Comparison of ENCODE assay signal across 31 cellular contexts in the genomic region with DNA sequence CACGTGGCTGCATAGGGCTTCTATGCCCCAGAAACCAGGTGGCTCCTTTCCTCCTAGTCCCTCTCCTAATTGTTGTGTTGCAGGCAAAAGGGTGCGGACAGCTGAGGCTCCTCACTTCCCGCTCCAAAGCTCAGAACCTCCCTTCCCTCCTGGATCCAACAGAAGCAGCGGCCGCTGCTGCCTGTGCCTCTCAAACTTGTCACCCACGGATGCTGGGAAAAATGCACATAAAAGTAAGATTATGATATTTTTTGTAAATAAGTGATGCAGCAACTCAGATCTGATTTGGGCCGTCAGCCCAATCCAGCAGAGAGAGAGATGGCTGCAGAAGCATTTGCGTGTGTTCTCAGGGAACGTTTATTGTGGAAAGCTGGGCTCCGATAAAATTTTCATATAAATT.
"Had no signal": no experiment of that assay in that cellular context is flagged by ENCODE, and none has a peak within 500 bp of the region (broad histone marks: within the 10 kb centered on the region; RNA-seq: fewer than 3 reads in every experiment).

No MANE protein-coding gene starts in this region.

- H3K27me3 ChIP-seq: adrenal gland, body of pancreas had no signal

- H3K4me3 ChIP-seq: adrenal gland, body of pancreas had no signal

- H3K4me3 Mint-ChIP-seq: activated CD8-positive, alpha-beta T cell treated with anti-CD3 and anti-CD28 coated beads for 36 hours; activated naive CD4-positive, alpha-beta T cell treated with anti-CD3 and anti-CD28 coated beads, Interleukin-2, amount 50 U/mL, for 24 hours; activated T-cell treated with anti-CD3 and anti-CD28 coated beads, Interleukin-2, amount 50 U/mL, for 24 hours had no signal

- H3K27ac Mint-ChIP-seq: activated CD8-positive, alpha-beta T cell treated with anti-CD3 and anti-CD28 coated beads for 36 hours; activated naive CD4-positive, alpha-beta T cell treated with anti-CD3 and anti-CD28 coated beads, Interleukin-2, amount 50 U/mL, for 24 hours; activated T-cell treated with anti-CD3 and anti-CD28 coated beads, Interleukin-2, amount 50 U/mL, for 24 hours; activated T-helper 2 cell treated with anti-CD3 and anti-CD28 coated beads, Interferon-gamma antibody, Interleukin-2, Interleukin-4, amounts not matched to agents 10 μg/mL and 5 μg/mL and 100 μg/mL, durations not matched to agents 14 hours and 24 hours and 36 hours had no signal

- H3K9me3 Mint-ChIP-seq: activated naive CD4-positive, alpha-beta T cell treated with anti-CD3 and anti-CD28 coated beads, Interleukin-2, amount 50 U/mL, for 24 hours; activated T-helper 2 cell treated with anti-CD3 and anti-CD28 coated beads, Interferon-gamma antibody, Interleukin-2, Interleukin-4, amounts not matched to agents 10 μg/mL and 5 μg/mL and 100 μg/mL, durations not matched to agents 14 hours and 24 hours and 36 hours had no signal

- H3K36me3 ChIP-seq: adrenal gland, WERI-Rb-1 had no signal

- H3K4me1 Mint-ChIP-seq: activated naive CD4-positive, alpha-beta T cell treated with anti-CD3 and anti-CD28 coated beads, Interleukin-2, amount 50 U/mL, for 24 hours had no signal

- H3K36me3 Mint-ChIP-seq: activated naive CD4-positive, alpha-beta T cell treated with anti-CD3 and anti-CD28 coated beads, Interleukin-2, amount 50 U/mL, for 24 hours had no signal

- H3K4me1 ChIP-seq: adrenal gland, body of pancreas had no signal

- H3K27ac ChIP-seq: adrenal gland, body of pancreas, WERI-Rb-1 had no signal

- DNase-seq: activated CD4-positive, alpha-beta T cell treated with anti-CD3 and anti-CD28 coated beads for 1 hour; activated CD4-positive, alpha-beta T cell treated with anti-CD3 and anti-CD28 coated beads for 48 hours; activated CD4-positive, alpha-beta T cell treated with anti-CD3 and anti-CD28 coated beads, Interleukin-2, amount 50 U/mL, for 4 hours; activated CD4-positive, CD25-positive, alpha-beta regulatory T cell; activated CD8-positive, alpha-beta T cell treated with anti-CD3 and anti-CD28 coated beads for 36 hours; activated gamma-delta T cell; activated naive CD4-positive, alpha-beta T cell treated with Interleukin-2 at 50 U/mL for 16 hours; activated T-cell treated with anti-CD3 and anti-CD28 coated beads, Interleukin-2, amount 50 U/mL, for 24 hours; adrenal gland; body of pancreas; caudate nucleus; cerebellar nuclear complex; KG1; MM.1S; MV-4-11; NCI-H1092; NCI-H1436 treated with DMSO at 0.1 percent for 48 hours; NCI-H1694 treated with DMSO at 0.1 percent for 48 hours; NCI-H2029; NCI-H345; NCI-H524 treated with DMSO at 0.1 percent for 48 hours; NCI-H748 treated with DMSO at 0.1 percent for 48 hours; NK-92 treated with Interleukin-12 subunit alpha and Interleukin-12 subunit beta, amount 100 ng/mL, for 24 hours; Right ventricle myocardium superior; SW 1271; T-helper 1 cell; T1000; WERI-Rb-1 had no signal

- H3K9me3 ChIP-seq: adrenal gland, body of pancreas had no signal

- FAIRE-seq: astrocyte had no signal
